5 cellular contexts compared by ENCODE assay signal in the genomic region with DNA sequence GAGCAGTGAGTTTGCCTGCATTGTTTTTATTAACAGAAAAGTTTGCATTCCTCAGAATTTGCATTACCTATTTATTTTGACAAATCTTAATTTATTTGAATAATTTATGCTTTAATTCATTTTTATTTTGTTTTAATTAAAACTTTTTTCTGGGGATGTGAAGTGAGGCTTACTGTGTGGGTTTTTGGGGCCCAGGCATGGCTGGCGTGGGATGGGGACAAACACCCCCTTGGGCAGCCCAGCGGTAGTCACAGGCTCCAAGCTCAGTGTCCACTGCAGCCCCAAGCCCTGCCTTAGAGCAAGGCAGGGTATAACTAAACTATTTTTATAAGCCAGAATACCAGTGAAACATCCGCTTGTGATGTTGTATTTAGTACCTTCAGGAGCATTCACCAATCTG.
"Had no signal": no experiment of that assay in that cellular context is flagged by ENCODE, and none has a peak within 500 bp of the region (broad histone marks: within the 10 kb centered on the region; RNA-seq: fewer than 3 reads in every experiment).

No MANE protein-coding gene starts in this region.

- FAIRE-seq: HepG2, HTR-8/SVneo, K562 had no signal

- H3K4me3 ChIP-seq: K562 had no signal

- H3K27ac ChIP-seq: HL-60 had no signal

- DNase-seq: IMR-90 had no signal
